In genomic region chr10:103855852-103856496, GRCh38 we compare ENCODE assay signal across 1 cellular context.
TF ChIP-seq lines count a peak whose summit lies in the region.

No MANE protein-coding gene starts in this region.

TF ChIP-seq in GM23338, 12 proteins besides CTCF, POLR2A, EP300 and RAD21 (continued from another document):
- TF ChIP-seq ETS1 (IDR thresholded peaks at IDR 0.05) (no peak), NANOG (IDR thresholded peaks at IDR 0.05; ENCODE audit: borderline replicate concordance) (no peak), REST (IDR thresholded peaks at IDR 0.05; ENCODE audit: unreplicated experiment) (no peak), CREB1 (CRISPR knock-in tag; IDR thresholded peaks at IDR 0.05; ENCODE audit: low read depth) (no peak), ZNF331 (CRISPR knock-in tag; IDR thresholded peaks at IDR 0.05; ENCODE audit: low read depth) (no peak)
TF ChIP-seq in GM23338: peak in this region for 0.
